ENCODE assay signal across 1 cellular context in genomic region chr1:101407505-101408211, GRCh38.
TF ChIP-seq lines count a peak whose summit lies in the region.

No MANE protein-coding gene starts in this region.

TF ChIP-seq in HepG2, 621 proteins besides CTCF, POLR2A, EP300 and RAD21 (continued from another document):
- TF ChIP-seq, protein P1, sequence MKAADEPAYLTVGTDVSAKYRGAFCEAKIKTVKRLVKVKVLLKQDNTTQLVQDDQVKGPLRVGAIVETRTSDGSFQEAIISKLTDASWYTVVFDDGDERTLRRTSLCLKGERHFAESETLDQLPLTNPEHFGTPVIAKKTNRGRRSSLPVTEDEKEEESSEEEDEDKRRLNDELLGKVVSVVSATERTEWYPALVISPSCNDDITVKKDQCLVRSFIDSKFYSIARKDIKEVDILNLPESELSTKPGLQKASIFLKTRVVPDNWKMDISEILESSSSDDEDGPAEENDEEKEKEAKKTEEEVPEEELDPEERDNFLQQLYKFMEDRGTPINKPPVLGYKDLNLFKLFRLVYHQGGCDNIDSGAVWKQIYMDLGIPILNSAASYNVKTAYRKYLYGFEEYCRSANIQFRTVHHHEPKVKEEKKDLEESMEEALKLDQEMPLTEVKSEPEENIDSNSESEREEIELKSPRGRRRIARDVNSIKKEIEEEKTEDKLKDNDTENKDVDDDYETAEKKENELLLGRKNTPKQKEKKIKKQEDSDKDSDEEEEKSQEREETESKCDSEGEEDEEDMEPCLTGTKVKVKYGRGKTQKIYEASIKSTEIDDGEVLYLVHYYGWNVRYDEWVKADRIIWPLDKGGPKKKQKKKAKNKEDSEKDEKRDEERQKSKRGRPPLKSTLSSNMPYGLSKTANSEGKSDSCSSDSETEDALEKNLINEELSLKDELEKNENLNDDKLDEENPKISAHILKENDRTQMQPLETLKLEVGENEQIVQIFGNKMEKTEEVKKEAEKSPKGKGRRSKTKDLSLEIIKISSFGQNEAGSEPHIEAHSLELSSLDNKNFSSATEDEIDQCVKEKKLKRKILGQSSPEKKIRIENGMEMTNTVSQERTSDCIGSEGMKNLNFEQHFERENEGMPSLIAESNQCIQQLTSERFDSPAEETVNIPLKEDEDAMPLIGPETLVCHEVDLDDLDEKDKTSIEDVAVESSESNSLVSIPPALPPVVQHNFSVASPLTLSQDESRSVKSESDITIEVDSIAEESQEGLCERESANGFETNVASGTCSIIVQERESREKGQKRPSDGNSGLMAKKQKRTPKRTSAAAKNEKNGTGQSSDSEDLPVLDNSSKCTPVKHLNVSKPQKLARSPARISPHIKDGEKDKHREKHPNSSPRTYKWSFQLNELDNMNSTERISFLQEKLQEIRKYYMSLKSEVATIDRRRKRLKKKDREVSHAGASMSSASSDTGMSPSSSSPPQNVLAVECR (CRISPR knock-in tag; IDR thresholded peaks at IDR 0.05; ENCODE audit: borderline replicate concordance), result no peak
- TF ChIP-seq HMGA1 (CRISPR knock-in tag; conservative IDR thresholded peaks at IDR 0.05) (no peak), ZNF318 (CRISPR knock-in tag; IDR thresholded peaks at IDR 0.05) (no peak), HMG20A (CRISPR knock-in tag; IDR thresholded peaks at IDR 0.05; ENCODE audit: borderline replicate concordance) (no peak)
- TF ChIP-seq, protein P2, sequence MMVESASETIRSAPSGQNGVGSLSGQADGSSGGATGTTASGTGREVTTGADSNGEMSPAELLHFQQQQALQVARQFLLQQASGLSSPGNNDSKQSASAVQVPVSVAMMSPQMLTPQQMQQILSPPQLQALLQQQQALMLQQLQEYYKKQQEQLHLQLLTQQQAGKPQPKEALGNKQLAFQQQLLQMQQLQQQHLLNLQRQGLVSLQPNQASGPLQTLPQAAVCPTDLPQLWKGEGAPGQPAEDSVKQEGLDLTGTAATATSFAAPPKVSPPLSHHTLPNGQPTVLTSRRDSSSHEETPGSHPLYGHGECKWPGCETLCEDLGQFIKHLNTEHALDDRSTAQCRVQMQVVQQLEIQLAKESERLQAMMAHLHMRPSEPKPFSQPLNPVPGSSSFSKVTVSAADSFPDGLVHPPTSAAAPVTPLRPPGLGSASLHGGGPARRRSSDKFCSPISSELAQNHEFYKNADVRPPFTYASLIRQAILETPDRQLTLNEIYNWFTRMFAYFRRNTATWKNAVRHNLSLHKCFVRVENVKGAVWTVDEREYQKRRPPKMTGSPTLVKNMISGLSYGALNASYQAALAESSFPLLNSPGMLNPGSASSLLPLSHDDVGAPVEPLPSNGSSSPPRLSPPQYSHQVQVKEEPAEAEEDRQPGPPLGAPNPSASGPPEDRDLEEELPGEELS (CRISPR knock-in tag; IDR thresholded peaks at IDR 0.05), result no peak
- TF ChIP-seq, protein P3, sequence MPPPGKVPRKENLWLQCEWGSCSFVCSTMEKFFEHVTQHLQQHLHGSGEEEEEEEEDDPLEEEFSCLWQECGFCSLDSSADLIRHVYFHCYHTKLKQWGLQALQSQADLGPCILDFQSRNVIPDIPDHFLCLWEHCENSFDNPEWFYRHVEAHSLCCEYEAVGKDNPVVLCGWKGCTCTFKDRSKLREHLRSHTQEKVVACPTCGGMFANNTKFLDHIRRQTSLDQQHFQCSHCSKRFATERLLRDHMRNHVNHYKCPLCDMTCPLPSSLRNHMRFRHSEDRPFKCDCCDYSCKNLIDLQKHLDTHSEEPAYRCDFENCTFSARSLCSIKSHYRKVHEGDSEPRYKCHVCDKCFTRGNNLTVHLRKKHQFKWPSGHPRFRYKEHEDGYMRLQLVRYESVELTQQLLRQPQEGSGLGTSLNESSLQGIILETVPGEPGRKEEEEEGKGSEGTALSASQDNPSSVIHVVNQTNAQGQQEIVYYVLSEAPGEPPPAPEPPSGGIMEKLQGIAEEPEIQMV (CRISPR knock-in tag; IDR thresholded peaks at IDR 0.05; ENCODE audit: low read depth), result no peak
